In the genomic region with DNA sequence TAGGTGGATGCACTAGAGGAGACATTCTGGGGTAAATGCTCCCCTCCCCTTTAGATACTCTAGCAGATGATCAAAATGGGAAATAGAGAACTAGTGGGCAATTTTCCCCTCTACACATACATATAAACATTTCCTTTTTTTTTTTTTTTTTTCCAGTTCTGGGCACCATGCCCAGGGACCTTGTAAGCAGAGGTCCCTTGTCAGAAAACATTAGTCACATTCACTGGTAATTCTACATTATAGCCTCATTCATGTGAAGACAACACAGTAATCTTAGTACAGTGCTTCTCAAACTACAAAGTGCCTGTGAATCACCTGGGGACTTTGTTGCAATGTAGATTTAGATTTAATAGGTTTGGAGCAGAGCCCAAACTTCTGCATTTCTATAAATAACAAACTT, we compare ENCODE assay signal across 12 cellular contexts.
A peak's percentile ranks its signal among the peaks of the same experiment; 100 is the strongest.
DNase-seq lines count a peak whose midpoint lies in the region; ATAC-seq and TF ChIP-seq lines count a peak whose summit lies in the region.
"Had no signal": no experiment of that assay in that cellular context is flagged by ENCODE, and none has a peak within 500 bp of the region (broad histone marks: within the 10 kb centered on the region; RNA-seq: fewer than 3 reads in every experiment).

No MANE protein-coding gene starts in this region.

- peaks cover 8% of the 10 kb centered on the region for H3K36me3 Mint-ChIP-seq in endothelial cell (ENCODE audit: low read depth, unreplicated experiment)
- H3K36me3 Mint-ChIP-seq in activated T-helper 17 cell treated with anti-CD3 and anti-CD28 coated beads, Interleukin-2, amount 50 U/mL, for 72 hours (ENCODE audit: low read depth) = peaks cover 76% of the 10 kb centered on the region

- no peak overlapping the region for H3K27ac Mint-ChIP-seq in endothelial cell (ENCODE audit: unreplicated experiment)
- no peak overlapping the region for H3K27ac Mint-ChIP-seq in activated T-helper 17 cell treated with anti-CD3 and anti-CD28 coated beads, Interleukin-2, amount 50 U/mL, for 72 hours

- no peaks in the 10 kb centered on the region for H3K9me3 Mint-ChIP-seq in endothelial cell (ENCODE audit: unreplicated experiment)
- H3K9me3 Mint-ChIP-seq in activated T-helper 17 cell treated with anti-CD3 and anti-CD28 coated beads, Interleukin-2, amount 50 U/mL, for 72 hours = no peaks in the 10 kb centered on the region

- TF ChIP-seq CTCF in retinal pigment epithelial cell (conservative IDR thresholded peaks at IDR 0.05; ENCODE audit: low read depth, low read length) (no peak), endothelial cell (IDR thresholded peaks at IDR 0.05; ENCODE audit: unreplicated experiment) (no peak)

- peak; percentile 1 for DNase-seq in NCI-H2196 (lab: John Stamatoyannopoulos, UW; ENCODE audit: unreplicated experiment)
- DNase-seq in NCI-H2196 treated with DMSO at 0.1 percent for 48 hours (lab: John Stamatoyannopoulos, UW; ENCODE audit: unreplicated experiment) = no peak
- peak; percentile 11 for DNase-seq in NCI-H2171 (lab: John Stamatoyannopoulos, UW)
- peak; percentile 93 for DNase-seq in retinal pigment epithelial cell (ENCODE audit: low read depth)
- DNase-seq in endothelial cell (ENCODE audit: low spot score) = no peak
- no peak for DNase-seq in globus pallidus (ENCODE audit: low spot score)
- DNase-seq: left cardiac atrium, NCI-H1048, T-helper 2 cell had no signal

- H3K4me3 Mint-ChIP-seq in endothelial cell (ENCODE audit: unreplicated experiment) = no peak overlapping the region
- no peak overlapping the region for H3K4me3 Mint-ChIP-seq in activated T-helper 17 cell treated with anti-CD3 and anti-CD28 coated beads, Interleukin-2, amount 50 U/mL, for 72 hours

- no peak for ATAC-seq in activated T-helper 17 cell treated with anti-CD3 and anti-CD28 coated beads, Interleukin-2, amount 50 U/mL, for 72 hours (replicated peaks)

- H3K9me3 ChIP-seq in endocrine pancreas (ENCODE audit: control insufficient read depth, low read length) = no peaks in the 10 kb centered on the region
- H3K9me3 ChIP-seq: BLaER1 treated with 17β-estradiol and CSF1 and Interleukin-3, amounts not matched to agents 10 nM and 100 nM had no signal

- no peaks in the 10 kb centered on the region for H3K36me3 ChIP-seq in endocrine pancreas (ENCODE audit: control insufficient read depth, insufficient read depth, low read length)

- H3K4me1 Mint-ChIP-seq in endothelial cell (ENCODE audit: unreplicated experiment) = no peaks in the 10 kb centered on the region
- H3K4me1 Mint-ChIP-seq in activated T-helper 17 cell treated with anti-CD3 and anti-CD28 coated beads, Interleukin-2, amount 50 U/mL, for 72 hours = no peaks in the 10 kb centered on the region

- H3K27me3 ChIP-seq in endocrine pancreas (ENCODE audit: control insufficient read depth, insufficient read depth, low read length) = no peaks in the 10 kb centered on the region
- H3K27me3 ChIP-seq: BLaER1 treated with 17β-estradiol and CSF1 and Interleukin-3, amounts not matched to agents 10 nM and 100 nM had no signal

- no peaks in the 10 kb centered on the region for H3K27me3 Mint-ChIP-seq in endothelial cell (ENCODE audit: unreplicated experiment)
- H3K27me3 Mint-ChIP-seq in activated T-helper 17 cell treated with anti-CD3 and anti-CD28 coated beads, Interleukin-2, amount 50 U/mL, for 72 hours = no peaks in the 10 kb centered on the region

- peak overlapping the region; percentile 48 for H3K4me3 ChIP-seq in endocrine pancreas (ENCODE audit: control insufficient read depth, insufficient read depth, low read length)
- no peak overlapping the region for H3K4me3 ChIP-seq in retinal pigment epithelial cell (ENCODE audit: low read length)
- H3K4me3 ChIP-seq: BLaER1 treated with 17β-estradiol and CSF1 and Interleukin-3, amounts not matched to agents 10 nM and 100 nM had no signal

- no peak overlapping the region for H3K9ac ChIP-seq in endocrine pancreas (ENCODE audit: control insufficient read depth, insufficient read depth, low read length)

- H3K4me1 ChIP-seq in endocrine pancreas (ENCODE audit: control insufficient read depth, insufficient read depth, low read length) = no peaks in the 10 kb centered on the region

Comparison
In these comparisons a context has a peak if more than half of its experiments do, and no peak if none do; other contexts are left out.
1. DNase-seq: peak in NCI-H2196 (single experiment), NCI-H2171 (single experiment) and retinal pigment epithelial cell (single experiment); none in NCI-H2196 treated with DMSO at 0.1 percent for 48 hours (single experiment), endothelial cell (single experiment) and globus pallidus (single experiment).